In the genomic region with DNA sequence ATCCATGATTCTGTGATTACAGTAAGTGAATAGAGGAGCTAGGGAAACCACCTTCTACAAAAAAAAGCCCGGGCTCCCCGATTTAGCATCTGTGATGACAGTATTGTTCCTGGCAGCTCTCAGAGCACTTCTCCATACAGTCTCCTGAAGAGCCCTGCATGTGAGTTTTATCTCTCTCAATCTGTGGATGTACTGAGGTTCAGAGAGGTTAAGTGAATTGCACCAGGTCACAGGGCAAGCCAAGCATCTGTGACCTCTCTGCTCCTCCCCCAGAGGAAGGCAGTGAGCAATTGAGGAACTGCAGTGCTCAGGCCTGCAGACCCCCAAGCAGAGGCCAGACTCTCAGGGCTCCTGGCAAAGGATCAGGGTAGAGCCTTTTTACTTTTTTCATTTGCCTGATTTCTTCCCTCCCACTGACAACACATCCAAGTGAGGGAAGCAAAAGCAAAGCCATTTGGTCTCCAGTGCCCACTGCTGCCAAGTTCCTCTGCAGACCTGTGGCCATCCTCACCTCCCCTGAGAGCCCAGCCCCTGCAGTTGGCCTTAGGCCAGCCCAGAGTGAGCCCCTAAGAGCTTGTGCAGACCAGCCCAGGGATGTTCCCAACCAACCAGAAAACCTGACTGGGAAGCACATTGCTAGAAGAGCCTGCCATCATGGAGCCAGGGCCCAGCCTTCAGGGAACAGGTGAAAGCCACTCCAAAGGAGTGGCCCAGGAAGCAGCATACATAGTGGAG, we compare ENCODE assay signal across 11 cellular contexts. TPM values are rescaled to one million over a fixed set of nuclear protein-coding genes. Genes with fewer than 3 reads are reported as not detected.
DNase-seq lines count a peak whose midpoint lies in the region; ATAC-seq, FAIRE-seq and TF ChIP-seq lines count a peak whose summit lies in the region.
"Had no signal": no experiment of that assay in that cellular context is flagged by ENCODE, and none has a peak within 500 bp of the region (broad histone marks: within the 10 kb centered on the region; RNA-seq: fewer than 3 reads in every experiment).

No MANE protein-coding gene starts in this region.

- TF ChIP-seq RAD21 in HepG2 (CRISPR knock-in tag; IDR thresholded peaks at IDR 0.05), result no peak

- no peaks in the 10 kb centered on the region for H3K27me3 Mint-ChIP-seq in activated T-cell treated with anti-CD3 and anti-CD28 coated beads, Interleukin-2, amount 50 U/mL, for 24 hours
- H3K27me3 Mint-ChIP-seq in T-cell, result no peaks in the 10 kb centered on the region

- H3K9me3 Mint-ChIP-seq in activated T-cell treated with anti-CD3 and anti-CD28 coated beads, Interleukin-2, amount 50 U/mL, for 24 hours, result no peaks in the 10 kb centered on the region
- no peaks in the 10 kb centered on the region for H3K9me3 Mint-ChIP-seq in T-cell

- no peak overlapping the region for H3K4me3 ChIP-seq in HepG2 (replicated peaks in 1 of 3; ENCODE audit: insufficient read depth in 1 of 3, low read depth in 2 of 3, low read length in 3 of 3)
- no peak overlapping the region for H3K4me3 ChIP-seq in thoracic aorta

- peak overlapping the region; percentile 49; the same call in 1 of the 2 replicates for H3K9ac ChIP-seq in HepG2 (ENCODE audit: insufficient read depth, low read depth, low read length)

- CTCF ChIA-PET in T-cell (lab: Charles Lee) (interaction anchor here in 1 of 2 donors (1.2 to 2.5 kb wide), 2 partner anchors 8 to 33 kb away, joined by 3 to 11 read pairs; no protein-coding TSS in a partner anchor), HepG2 (lab: Yijun Ruan, JAX; ENCODE audit: low intra/inter-chr PET ratio, low total read pairs) (no interaction called here), HEK293T (lab: Yijun Ruan, JAX) (no interaction called here)

- no peak overlapping the region for H2AFZ ChIP-seq in HepG2 (ENCODE audit: low read length)

- H3K4me1 Mint-ChIP-seq in activated T-cell treated with anti-CD3 and anti-CD28 coated beads, Interleukin-2, amount 50 U/mL, for 24 hours (ENCODE audit: low read depth), result peaks cover 73% of the 10 kb centered on the region
- peaks cover 74 to 80% (median 80%) of the 10 kb centered on the region in 3 donors for H3K4me1 Mint-ChIP-seq in T-cell

- H3K4me1 ChIP-seq in HepG2 (ENCODE audit: insufficient read depth, low read length) (peaks cover 84% of the 10 kb centered on the region), thoracic aorta (ENCODE audit: control insufficient read depth in 1 of 2, low read depth in 2 of 2) (peaks cover 49 to 86% of the 10 kb centered on the region in 2 donors)

- TF ChIP-seq CTCF in HepG2 (CRISPR knock-in tag; IDR thresholded peaks at IDR 0.05) (no peak), thoracic aorta (IDR thresholded peaks at IDR 0.05) (no peak)

- ATAC-seq in T-cell (replicated peaks in 1 of 4), result no peak
- no peak for ATAC-seq in HepG2
- ATAC-seq in thoracic aorta (ENCODE audit: insufficient number of reproducible peaks, low FRiP score, low read depth), result no peak

- H4K20me1 ChIP-seq in HepG2 (ENCODE audit: insufficient read depth, low read length), result peaks cover 25% of the 10 kb centered on the region

- WGBS in HepG2 (ENCODE audit: low lambda C conversion rate), result 78% methylated on average over 2 of the region's 2 CpGs

- H3K79me2 ChIP-seq in HepG2 (ENCODE audit: insufficient read depth, low read length), result peaks cover 83% of the 10 kb centered on the region

- BruUV-seq in HepG2 (replicated peaks; lab: Mats Ljungman, UMichigan), result no TSS peak

- intact Hi-C loops in HepG2 (cut with micrococcal nuclease; ENCODE audit: unreplicated experiment), result no loop called here

- peaks cover 28% of the 10 kb centered on the region for H3K36me3 Mint-ChIP-seq in activated T-cell treated with anti-CD3 and anti-CD28 coated beads, Interleukin-2, amount 50 U/mL, for 24 hours (ENCODE audit: low read depth)
- no peaks in the 10 kb centered on the region for H3K36me3 Mint-ChIP-seq in T-cell

- TF ChIP-seq EP300 in HepG2 (IDR thresholded peaks at IDR 0.05; ENCODE audit: low read depth in 2 of 2, low read length in 2 of 2) (no peak), HepG2 (CRISPR knock-in tag; IDR thresholded peaks at IDR 0.05; ENCODE audit: borderline replicate concordance) (no peak)

- H3K9me3 ChIP-seq in HepG2 (ENCODE audit: low read length) (no peaks in the 10 kb centered on the region), thoracic aorta (no peaks in the 10 kb centered on the region)

- FAIRE-seq in HepG2 (lab: Jason Lieb, UNC), result no peak

- peak overlapping the region; percentile 87 for H3K4me3 Mint-ChIP-seq in activated T-cell treated with anti-CD3 and anti-CD28 coated beads, Interleukin-2, amount 50 U/mL, for 24 hours
- peak overlapping the region; percentile 47 to 87 (median 63) for H3K4me3 Mint-ChIP-seq in T-cell

- H3K27ac ChIP-seq in HepG2 (ENCODE audit: extremely low read length, insufficient read depth, low read length) (peak overlapping the region; percentile 66), thoracic aorta (peak overlapping the region; percentile 1 to 97)

- H3K27ac Mint-ChIP-seq in activated T-cell treated with anti-CD3 and anti-CD28 coated beads, Interleukin-2, amount 50 U/mL, for 24 hours, result peak overlapping the region; percentile 98
- peak overlapping the region; percentile 96 to 97 for H3K27ac Mint-ChIP-seq in T-cell

- TF ChIP-seq POLR2A in HepG2 (IDR thresholded peaks at IDR 0.05; ENCODE audit: insufficient read depth in 1 of 2, low read depth in 2 of 2, low read length in 2 of 2), result no peak

- DNase-seq in activated T-cell treated with anti-CD3 and anti-CD28 coated beads, Interleukin-2, amount 50 U/mL, for 24 hours, result no peak
- no peak for DNase-seq in activated T-cell treated with anti-CD3 and anti-CD28 coated beads, Interleukin-2, amount 50 U/mL, for 1 hour
- DNase-seq in T-cell, result no peak
- DNase-seq in HepG2 (ENCODE audit: low spot score), result no peak
- DNase-seq in thoracic aorta (ENCODE audit: low spot score), result no peak
- no peak for DNase-seq in HEK293T (ENCODE audit: extremely low spot score)
- no peak for DNase-seq in activated effector memory CD4-positive, alpha-beta T cell treated with anti-CD3 and anti-CD28 coated beads, Interleukin-2, amount 50 U/mL, for 16 hours
- no peak for DNase-seq in NCI-H446 (lab: John Stamatoyannopoulos, UW)
- DNase-seq: glutamatergic neuron; NCI-H1436 treated with DMSO at 0.1 percent for 48 hours; stimulated activated CD4-positive, alpha-beta T cell treated with anti-CD3 and anti-CD28 coated beads, Interleukin-12 subunit alpha, Interleukin-12 subunit beta, amount 100 ng/mL, for 4 hours had no signal

- H3K27me3 ChIP-seq in HepG2 (ENCODE audit: control insufficient read depth in 1 of 2, insufficient read depth in 2 of 2, low read length in 2 of 2) (no peaks in the 10 kb centered on the region), thoracic aorta (replicated peaks; ENCODE audit: insufficient read depth) (no peaks in the 10 kb centered on the region)

- in situ Hi-C loops in HepG2 (cut with HindIII; ENCODE audit: extremely low pct_ligation_motif_present, low pct_unique_long_range_greater_than_20kb), result no loop called here

- POLR2A ChIA-PET in T-cell (lab: Charles Lee), result interaction anchor here in 1 of 2 donors (1.7 kb wide), 1 partner anchor 22 kb away, joined by 6 read pairs; no protein-coding TSS in a partner anchor
- POLR2A ChIA-PET in HepG2 (lab: Yijun Ruan, JAX), result interaction anchor here (1.1 to 5.0 kb wide), 4 partner anchors 8 to 24 kb away, joined by 4 to 115 read pairs (median 43); no protein-coding TSS in a partner anchor
- POLR2A ChIA-PET in HEK293T (lab: Yijun Ruan, JAX), result interaction anchor here (1.2 to 1.3 kb wide), 2 partner anchors 10 to 90 kb away, joined by 4 to 5 read pairs; a partner anchor contains a TSS

- no peaks in the 10 kb centered on the region for H3K36me3 ChIP-seq in HepG2 (replicated peaks in 1 of 2; ENCODE audit: control insufficient read depth in 1 of 2, insufficient read depth in 2 of 2, low read length in 2 of 2)
- H3K36me3 ChIP-seq in thoracic aorta, result no peaks in the 10 kb centered on the region

- H3K4me2 ChIP-seq in HepG2 (ENCODE audit: low read depth, low read length), result peak overlapping the region; percentile 43; the same call in 1 of the 2 replicates

TF ChIP-seq in HepG2, 621 proteins besides CTCF, POLR2A, EP300 and RAD21:
- TF ChIP-seq ZNF768 (CRISPR knock-in tag; IDR thresholded peaks at IDR 0.05), result peak; percentile 88
- TF ChIP-seq SP2 (CRISPR knock-in tag; IDR thresholded peaks at IDR 0.05), result no peak

TF ChIP-seq in HEK293T, 16 proteins besides CTCF, POLR2A, EP300 and RAD21 (continues in another document):
- TF ChIP-seq LEF1 (IDR thresholded peaks at IDR 0.05; ENCODE audit: borderline replicate concordance) (no peak), FOXA1 (IDR thresholded peaks at IDR 0.05) (no peak), FOXK2 (IDR thresholded peaks at IDR 0.05) (no peak), ZNF384 (IDR thresholded peaks at IDR 0.05) (no peak), TARDBP (IDR thresholded peaks at IDR 0.05) (no peak), ARNT (IDR thresholded peaks at IDR 0.05) (no peak), HDGF (IDR thresholded peaks at IDR 0.05; ENCODE audit: borderline replicate concordance) (no peak), NFRKB (IDR thresholded peaks at IDR 0.05) (no peak), L3MBTL2 (conservative IDR thresholded peaks at IDR 0.05) (no peak)

RNA-seq across cellular contexts. Expression of a gene that starts 47.6 kb away (rescaled TPM):
- total RNA-seq in T-cell, result 10 to 100 TPM; 36.2 to 57.9 (median 53.4) TPM
- total RNA-seq in HepG2 (2016; rRNA removed; fragmentation: Illumina TruSeq; extraction: Trizol), result 8.3 and 10.7 TPM in 2 replicates
- 1.8 and 1.9 TPM in 2 replicates for total RNA-seq in HepG2 (2016; cell fraction: cytosol; rRNA removed; fragmentation: Illumina TruSeq; extraction: Trizol; ENCODE audit: low read depth)
- 8.5 and 12.1 TPM in 2 replicates for total RNA-seq in HepG2 (2016; cell fraction: insoluble cytoplasmic fraction; rRNA removed; fragmentation: Illumina TruSeq; extraction: Trizol)
- total RNA-seq in HepG2 (2016; cell fraction: membrane; rRNA removed; fragmentation: Illumina TruSeq; extraction: Trizol), result 7.8 and 8.3 TPM in 2 replicates
- 8.6 and 9.7 TPM in 2 replicates for total RNA-seq in HepG2 (2016; cell fraction: nucleus; rRNA removed; fragmentation: Illumina TruSeq; extraction: Trizol)
- polyA plus RNA-seq in HepG2 (2011; rRNA removed), result 6.6 and 7.0 TPM in 2 replicates
- 5.3 and 6.7 TPM in 2 replicates for polyA plus RNA-seq in HepG2 (2011; cell fraction: cytosol; rRNA removed)
- 6.4 and 7.7 TPM in 2 replicates for polyA plus RNA-seq in HepG2 (2011; cell fraction: nucleus; rRNA removed)
- polyA plus RNA-seq in HepG2 (2012), result 14.1 and 14.8 TPM in 2 replicates
- 2.5 and 2.9 TPM in 2 replicates for polyA plus RNA-seq in HepG2 (2016; cell fraction: cytosol; fragmentation: Illumina TruSeq; extraction: Trizol; ENCODE audit: low read depth)
- polyA plus RNA-seq in HepG2 (2016; cell fraction: insoluble cytoplasmic fraction; fragmentation: Illumina TruSeq; extraction: Trizol; ENCODE audit: low read depth), result 18.3 and 20.9 TPM in 2 replicates
- polyA plus RNA-seq in HepG2 (2016; cell fraction: membrane; fragmentation: Illumina TruSeq; extraction: Trizol; ENCODE audit: low read depth), result 7.0 and 8.6 TPM in 2 replicates
- 17.9 and 18.6 TPM in 2 replicates for polyA plus RNA-seq in HepG2 (2016; cell fraction: nucleus; fragmentation: Illumina TruSeq; extraction: Trizol; ENCODE audit: insufficient read depth, low read depth)
- polyA minus RNA-seq in HepG2 (2011; rRNA and poly(A)+ RNA removed; ENCODE audit: low replicate concordance), result 5.1 and 5.4 TPM in 2 replicates
- polyA minus RNA-seq in HepG2 (2011; cell fraction: cytosol; rRNA and poly(A)+ RNA removed), result 5.6 and 6.3 TPM in 2 replicates
- polyA minus RNA-seq in HepG2 (2011; cell fraction: nucleus; rRNA and poly(A)+ RNA removed), result 4.8 and 7.0 TPM in 2 replicates
- total RNA-seq in thoracic aorta, result 10 to 100 TPM; 27.3 to 37.4 TPM
